8 cellular contexts compared by ENCODE assay signal in the genomic region with DNA sequence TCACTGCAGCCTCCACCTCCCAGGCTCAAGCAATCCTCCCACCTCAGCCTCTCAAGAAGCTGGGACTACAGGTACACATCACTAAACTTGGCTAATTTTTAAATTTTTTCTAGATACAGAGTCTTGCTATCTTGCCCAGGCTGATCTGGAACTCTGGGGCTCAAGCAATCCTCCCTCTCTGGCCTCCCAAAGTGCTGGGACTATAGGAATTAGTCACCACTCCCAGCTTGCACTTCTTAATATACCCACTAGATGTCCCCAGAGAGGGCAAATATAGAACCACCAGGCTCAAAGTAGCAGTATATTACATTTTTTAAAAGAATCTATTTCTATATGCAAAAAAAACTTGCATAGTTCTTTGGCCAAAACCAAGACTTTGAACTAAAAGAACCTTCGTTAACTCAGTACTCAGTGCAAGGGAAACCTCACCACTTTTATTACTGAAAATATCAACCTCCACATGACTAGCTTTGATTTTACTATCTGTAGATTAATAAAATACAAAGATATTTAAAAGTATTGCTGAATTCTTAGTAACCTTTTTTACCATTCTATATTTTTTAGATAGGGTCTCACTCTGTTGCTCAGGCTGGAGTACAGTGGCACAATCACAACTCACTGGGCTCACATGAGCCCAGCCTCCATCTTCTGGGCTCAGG. TPM values are rescaled to one million over a fixed set of nuclear protein-coding genes. Genes with fewer than 3 reads are reported as not detected.
A peak's percentile ranks its signal among the peaks of the same experiment; 100 is the strongest.
DNase-seq lines count a peak whose midpoint lies in the region; FAIRE-seq and TF ChIP-seq lines count a peak whose summit lies in the region.

No MANE protein-coding gene starts in this region.

- no peak overlapping the region for H3K4me2 ChIP-seq in keratinocyte (ENCODE audit: control insufficient read depth, extremely low read depth, insufficient read depth, low read depth, low read length)

- no TSS peak for BruUV-seq in MCF 10A (replicated peaks; lab: Mats Ljungman, UMichigan)

- H3K4me3 Mint-ChIP-seq in MCF 10A (ENCODE audit: unreplicated experiment) = no peak overlapping the region

- no peak overlapping the region for H3K9ac ChIP-seq in keratinocyte (ENCODE audit: control insufficient read depth, extremely low read depth, insufficient read depth, low read length)

- TF ChIP-seq CTCF in MCF 10A (IDR thresholded peaks at IDR 0.05; ENCODE audit: unreplicated experiment) (peak; percentile 83), keratinocyte (optimal IDR thresholded peaks at IDR 0.05 in 1 of 3, IDR thresholded peaks at IDR 0.05 in 1 of 3, conservative IDR thresholded peaks at IDR 0.05 in 1 of 3; ENCODE audit: extremely low read depth in 1 of 3, insufficient read depth in 2 of 3, low read length in 3 of 3) (peak; percentile 50 to 72 (median 61))

- peaks cover 15% of the 10 kb centered on the region for H3K4me1 ChIP-seq in keratinocyte (ENCODE audit: control insufficient read depth, extremely low read depth, insufficient read depth, low read length)

- H3K4me1 Mint-ChIP-seq in MCF 10A (ENCODE audit: insufficient read depth, unreplicated experiment) = peaks cover 7% of the 10 kb centered on the region

- H3K9me3 ChIP-seq in keratinocyte (ENCODE audit: control insufficient read depth, low read depth, low read length) = no peaks in the 10 kb centered on the region

- no peak overlapping the region for H2AFZ ChIP-seq in keratinocyte (ENCODE audit: control insufficient read depth, low read length)

- no peak overlapping the region for H3K27ac Mint-ChIP-seq in MCF 10A (ENCODE audit: low read depth, unreplicated experiment)

- H3K36me3 Mint-ChIP-seq in MCF 10A (ENCODE audit: insufficient read depth, unreplicated experiment) = no peaks in the 10 kb centered on the region

- no peak for FAIRE-seq in keratinocyte (lab: Jason Lieb, UNC)

- no peaks in the 10 kb centered on the region for H3K9me1 ChIP-seq in keratinocyte (ENCODE audit: control insufficient read depth, extremely low read depth, insufficient read depth, low read length)

- no peak overlapping the region for H3K4me3 ChIP-seq in keratinocyte (ENCODE audit: control insufficient read depth in 2 of 3, extremely low read depth in 1 of 3, insufficient read depth in 2 of 3, low read depth in 1 of 3, low read length in 3 of 3)

- no peaks in the 10 kb centered on the region for H3K27me3 ChIP-seq in keratinocyte (ENCODE audit: control insufficient read depth, extremely low read depth, insufficient read depth, low read length)

- CTCF ChIA-PET in MCF 10A (lab: Yijun Ruan, JAX) = interaction anchor here (0.5 to 4.1 kb wide), 33 partner anchors 10 to 1488 kb away, joined by 3 to 24 read pairs (median 3); a partner anchor contains a TSS

- DNase-seq in NCI-H146 (lab: John Stamatoyannopoulos, UW) (peak; percentile 4), NCI-H146 treated with DMSO at 0.1 percent for 48 hours (lab: John Stamatoyannopoulos, UW; ENCODE audit: unreplicated experiment) (no peak), HuH-7 (ENCODE audit: low spot score) (peak; percentile 42), T follicular helper cell (ENCODE audit: low read depth) (peak; percentile 13), MCF 10A (ENCODE audit: unreplicated experiment) (peak; percentile 78), keratinocyte (ENCODE audit: low read depth, low spot score) (peak; percentile 5), cerebellar nuclear complex (lab: John Stamatoyannopoulos, UW) (no peak)
- peak; percentile 18 for DNase-seq in stimulated activated CD4-positive, alpha-beta T cell treated with anti-CD3 and anti-CD28 coated beads, Interleukin-4, amount 100 ng/mL, for 1 hour

- dilution Hi-C loops in keratinocyte (cut with MboI; ENCODE audit: extremely low pct_ligation_motif_present, low sequenced_read_pairs) = no loop called here

- H3K27ac ChIP-seq in keratinocyte (ENCODE audit: control insufficient read depth, insufficient read depth, low read length) = no peak overlapping the region

- H3K9me3 Mint-ChIP-seq in MCF 10A (ENCODE audit: unreplicated experiment) = no peaks in the 10 kb centered on the region

- POLR2A ChIA-PET in MCF 10A (lab: Yijun Ruan, JAX) = interaction anchor here (0.6 to 1.2 kb wide), 6 partner anchors 12 to 339 kb away, joined by 3 to 4 read pairs (median 3); a partner anchor contains a TSS

- H3K36me3 ChIP-seq in keratinocyte (ENCODE audit: control insufficient read depth in 2 of 2, extremely low read depth in 1 of 2, insufficient read depth in 2 of 2, low read length in 2 of 2) = no peaks in the 10 kb centered on the region

- intact Hi-C loops in MCF 10A (cut with micrococcal nuclease) = loop anchor here (1.0 to 10.0 kb wide), 5 partner anchors 125 to 527 kb away; a partner anchor contains a TSS

- no peaks in the 10 kb centered on the region for H3K79me2 ChIP-seq in keratinocyte (ENCODE audit: control insufficient read depth, insufficient read depth, low read length)

- no peaks in the 10 kb centered on the region for H3K27me3 Mint-ChIP-seq in MCF 10A (ENCODE audit: insufficient read depth, unreplicated experiment)

- no peaks in the 10 kb centered on the region for H4K20me1 ChIP-seq in keratinocyte (ENCODE audit: control insufficient read depth, extremely low read depth, insufficient read depth, low read length)

RNA-seq across cellular contexts. Expression of a gene that starts 25.8 kb away (rescaled TPM):
- total RNA-seq in MCF 10A (2022) = 0.74 TPM in 1 of 2 replicates, not detected in the other
- 0.10 to 0.17 TPM in 2 of 3 replicates, not detected in the other for polyA plus RNA-seq in keratinocyte
- 0.71 TPM for polyA plus RNA-seq in keratinocyte (2011; ENCODE audit: low read depth)
- polyA plus RNA-seq in keratinocyte (2011; cell fraction: cytosol; rRNA removed) = 0.13 TPM in 1 of 2 replicates, not detected in the other
- polyA plus RNA-seq in keratinocyte (2011; cell fraction: nucleus; rRNA removed) = 1.1 and 1.4 TPM in 2 replicates
- polyA plus RNA-seq in keratinocyte (2012; ENCODE audit: low replicate concordance) = 0.63 TPM in 1 of 2 replicates, not detected in the other
- polyA minus RNA-seq in keratinocyte = 0.40 TPM in 1 of 3 replicates, not detected in the others
- not detected for polyA minus RNA-seq in keratinocyte (2011; cell fraction: cytosol; rRNA and poly(A)+ RNA removed)
- polyA minus RNA-seq in keratinocyte (2011; cell fraction: nucleus; rRNA and poly(A)+ RNA removed) = 0.54 TPM in 1 of 2 replicates, not detected in the other

RNA-seq across cellular contexts. Expression of a gene that starts 55.7 kb away (rescaled TPM):
- total RNA-seq in MCF 10A (2022) = 20.8 and 28.0 TPM in 2 replicates
- 12.4 to 20.4 TPM (median 19.8 TPM) in 3 replicates for polyA plus RNA-seq in keratinocyte
- 6.6 TPM for polyA plus RNA-seq in keratinocyte (2011; ENCODE audit: low read depth)
- 18.3 and 30.7 TPM in 2 replicates for polyA plus RNA-seq in keratinocyte (2011; cell fraction: cytosol; rRNA removed)
- 14.2 and 18.8 TPM in 2 replicates for polyA plus RNA-seq in keratinocyte (2011; cell fraction: nucleus; rRNA removed)
- polyA plus RNA-seq in keratinocyte (2012; ENCODE audit: low replicate concordance) = 16.3 and 21.8 TPM in 2 replicates
- 5.7 to 17.3 TPM (median 5.9 TPM) in 3 replicates for polyA minus RNA-seq in keratinocyte
- polyA minus RNA-seq in keratinocyte (2011; cell fraction: cytosol; rRNA and poly(A)+ RNA removed) = 8.6 TPM
- 6.9 and 11.1 TPM in 2 replicates for polyA minus RNA-seq in keratinocyte (2011; cell fraction: nucleus; rRNA and poly(A)+ RNA removed)

Comparison
In these comparisons a context has a peak if more than half of its experiments do, and no peak if none do; other contexts are left out.
1. DNase-seq: peak in NCI-H146 (single experiment), HuH-7 (single experiment), T follicular helper cell (single experiment), MCF 10A (single experiment), keratinocyte (single experiment) and stimulated activated CD4-positive, alpha-beta T cell treated with anti-CD3 and anti-CD28 coated beads, Interleukin-4, amount 100 ng/mL, for 1 hour (single experiment); none in NCI-H146 treated with DMSO at 0.1 percent for 48 hours (single experiment) and cerebellar nuclear complex (0 of 2).